8 cellular contexts compared by ENCODE assay signal in genomic region chr10:133309720-133310398, GRCh38. TPM values are rescaled to one million over a fixed set of nuclear protein-coding genes. Genes with fewer than 3 reads are reported as not detected.
DNase-seq lines count a peak whose midpoint lies in the region; ATAC-seq and TF ChIP-seq lines count a peak whose summit lies in the region.

No MANE protein-coding gene starts in this region.

- intact Hi-C loops in left lung (cut with DNase I): no loop called here

- ATAC-seq in WTC11 (no peak), left lung (no peak)

- no peaks in the 10 kb centered on the region for H3K27me3 Mint-ChIP-seq in activated naive CD4-positive, alpha-beta T cell treated with anti-CD3 and anti-CD28 coated beads, Interleukin-2, amount 10 ng/mL, durations not matched to agents 7 days and 5 days
- peaks cover 3% of the 10 kb centered on the region; the same call in 1 of the 2 replicates for H3K27me3 Mint-ChIP-seq in WTC11 (ENCODE audit: low read depth)
- H3K27me3 Mint-ChIP-seq in type B pancreatic cell: peaks cover 5% of the 10 kb centered on the region

- H3K4me3 ChIP-seq in left lung: peak overlapping the region; percentile 89 to 98

- CTCF ChIA-PET in activated naive CD4-positive, alpha-beta T cell treated with anti-CD3 and anti-CD28 coated beads, Interleukin-2, amount 10 ng/mL, durations not matched to agents 7 days and 5 days (lab: Charles Lee): no interaction called here
- CTCF ChIA-PET in WTC11 (lab: Charles Lee): no interaction called here

- H3K27ac ChIP-seq in left lung: peak overlapping the region in 1 of 2 donors; percentile 97

- H3K9me3 Mint-ChIP-seq in activated naive CD4-positive, alpha-beta T cell treated with anti-CD3 and anti-CD28 coated beads, Interleukin-2, amount 10 ng/mL, durations not matched to agents 7 days and 5 days: no peaks in the 10 kb centered on the region
- H3K9me3 Mint-ChIP-seq in WTC11 (no peaks in the 10 kb centered on the region), type B pancreatic cell (no peaks in the 10 kb centered on the region)

- H3K27ac Mint-ChIP-seq in activated naive CD4-positive, alpha-beta T cell treated with anti-CD3 and anti-CD28 coated beads, Interleukin-2, amount 10 ng/mL, durations not matched to agents 7 days and 5 days: peak overlapping the region; percentile 81
- no peak overlapping the region for H3K27ac Mint-ChIP-seq in WTC11
- H3K27ac Mint-ChIP-seq in type B pancreatic cell: peak overlapping the region; percentile 69

- H3K36me3 Mint-ChIP-seq in activated naive CD4-positive, alpha-beta T cell treated with anti-CD3 and anti-CD28 coated beads, Interleukin-2, amount 10 ng/mL, durations not matched to agents 7 days and 5 days: peaks cover 21% of the 10 kb centered on the region
- H3K36me3 Mint-ChIP-seq in WTC11 (peaks cover 18% of the 10 kb centered on the region), type B pancreatic cell (peaks cover 7% of the 10 kb centered on the region)

- peak overlapping the region; percentile 71 for H3K4me3 Mint-ChIP-seq in activated naive CD4-positive, alpha-beta T cell treated with anti-CD3 and anti-CD28 coated beads, Interleukin-2, amount 10 ng/mL, durations not matched to agents 7 days and 5 days
- peak overlapping the region; percentile 60 for H3K4me3 Mint-ChIP-seq in WTC11
- peak overlapping the region; percentile 79 for H3K4me3 Mint-ChIP-seq in type B pancreatic cell

- peaks cover 31% of the 10 kb centered on the region for H3K4me1 Mint-ChIP-seq in activated naive CD4-positive, alpha-beta T cell treated with anti-CD3 and anti-CD28 coated beads, Interleukin-2, amount 10 ng/mL, durations not matched to agents 7 days and 5 days
- H3K4me1 Mint-ChIP-seq in WTC11: peaks cover 15% of the 10 kb centered on the region
- peaks cover 18% of the 10 kb centered on the region for H3K4me1 Mint-ChIP-seq in type B pancreatic cell (ENCODE audit: unreplicated experiment)

- H3K27me3 ChIP-seq in left lung: no peaks in the 10 kb centered on the region

- POLR2A ChIA-PET in WTC11 (lab: Charles Lee): no interaction called here

- no peak for TF ChIP-seq CTCF in WTC11 (IDR thresholded peaks at IDR 0.05)
- TF ChIP-seq CTCF in left lung (IDR thresholded peaks at IDR 0.05): no peak
- no peak for TF ChIP-seq CTCF in type B pancreatic cell (conservative IDR thresholded peaks at IDR 0.05)

- no peaks in the 10 kb centered on the region for H3K9me3 ChIP-seq in left lung

- no peak for DNase-seq in activated naive CD4-positive, alpha-beta T cell treated with anti-CD3 and anti-CD28 coated beads, Interleukin-2, amount 10 ng/mL, durations not matched to agents 7 days and 5 days
- DNase-seq in activated naive CD4-positive, alpha-beta T cell treated with Interleukin-2 at 50 U/mL for 16 hours: no peak
- DNase-seq in WTC11 (ENCODE audit: low spot score) (no peak), left lung (peak; percentile 62 to 82), type B pancreatic cell (ENCODE audit: extremely low spot score, unreplicated experiment) (no peak), NOMO-1 treated with dmso at 0.1 percent for 144 hours (lab: John Stamatoyannopoulos, UW; ENCODE audit: unreplicated experiment) (no peak), epidermal melanocyte (ENCODE audit: insufficient read length, low spot score) (no peak), putamen (ENCODE audit: low spot score) (no peak)

- peaks cover 18 to 42% of the 10 kb centered on the region in 2 donors for H3K4me1 ChIP-seq in left lung

- H3K36me3 ChIP-seq in left lung: peaks cover 0 to 32% of the 10 kb centered on the region in 2 donors

TF ChIP-seq in WTC11, 78 proteins besides CTCF, POLR2A, EP300 and RAD21:
- no peak for TF ChIP-seq NR1H2 (CRISPR knock-in tag; IDR thresholded peaks at IDR 0.05)
- TF ChIP-seq ZNF416 (CRISPR knock-in tag; IDR thresholded peaks at IDR 0.05): no peak
- TF ChIP-seq, protein P1, sequence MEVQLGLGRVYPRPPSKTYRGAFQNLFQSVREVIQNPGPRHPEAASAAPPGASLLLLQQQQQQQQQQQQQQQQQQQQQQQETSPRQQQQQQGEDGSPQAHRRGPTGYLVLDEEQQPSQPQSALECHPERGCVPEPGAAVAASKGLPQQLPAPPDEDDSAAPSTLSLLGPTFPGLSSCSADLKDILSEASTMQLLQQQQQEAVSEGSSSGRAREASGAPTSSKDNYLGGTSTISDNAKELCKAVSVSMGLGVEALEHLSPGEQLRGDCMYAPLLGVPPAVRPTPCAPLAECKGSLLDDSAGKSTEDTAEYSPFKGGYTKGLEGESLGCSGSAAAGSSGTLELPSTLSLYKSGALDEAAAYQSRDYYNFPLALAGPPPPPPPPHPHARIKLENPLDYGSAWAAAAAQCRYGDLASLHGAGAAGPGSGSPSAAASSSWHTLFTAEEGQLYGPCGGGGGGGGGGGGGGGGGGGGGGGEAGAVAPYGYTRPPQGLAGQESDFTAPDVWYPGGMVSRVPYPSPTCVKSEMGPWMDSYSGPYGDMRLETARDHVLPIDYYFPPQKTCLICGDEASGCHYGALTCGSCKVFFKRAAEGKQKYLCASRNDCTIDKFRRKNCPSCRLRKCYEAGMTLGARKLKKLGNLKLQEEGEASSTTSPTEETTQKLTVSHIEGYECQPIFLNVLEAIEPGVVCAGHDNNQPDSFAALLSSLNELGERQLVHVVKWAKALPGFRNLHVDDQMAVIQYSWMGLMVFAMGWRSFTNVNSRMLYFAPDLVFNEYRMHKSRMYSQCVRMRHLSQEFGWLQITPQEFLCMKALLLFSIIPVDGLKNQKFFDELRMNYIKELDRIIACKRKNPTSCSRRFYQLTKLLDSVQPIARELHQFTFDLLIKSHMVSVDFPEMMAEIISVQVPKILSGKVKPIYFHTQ (CRISPR knock-in tag; IDR thresholded peaks at IDR 0.05): no peak
- TF ChIP-seq ZBTB21 (CRISPR knock-in tag; IDR thresholded peaks at IDR 0.05; ENCODE audit: borderline replicate concordance): no peak
- no peak for TF ChIP-seq AFF4 (CRISPR knock-in tag; IDR thresholded peaks at IDR 0.05; ENCODE audit: borderline replicate concordance)
- TF ChIP-seq USF1 (CRISPR knock-in tag; IDR thresholded peaks at IDR 0.05): no peak
- no peak for TF ChIP-seq GABPB1 (CRISPR knock-in tag; IDR thresholded peaks at IDR 0.05)
- TF ChIP-seq CREM (CRISPR knock-in tag; IDR thresholded peaks at IDR 0.05): no peak
- TF ChIP-seq MYBL2 (CRISPR knock-in tag; IDR thresholded peaks at IDR 0.05): no peak
- no peak for TF ChIP-seq CREB1 (CRISPR knock-in tag; IDR thresholded peaks at IDR 0.05)
- no peak for TF ChIP-seq ZNF219 (CRISPR knock-in tag; IDR thresholded peaks at IDR 0.05; ENCODE audit: borderline replicate concordance)
- no peak for TF ChIP-seq FOXJ3 (CRISPR knock-in tag; IDR thresholded peaks at IDR 0.05; ENCODE audit: borderline replicate concordance)

RNA-seq across cellular contexts. Expression of gene ZNF511, which starts 1.1 kb away (rescaled TPM):
- 69.6 to 86.4 TPM (median 73.2 TPM) in 3 replicates for total RNA-seq in WTC11 (2021)
- 10 to 100 TPM; 34.3 to 48.5 TPM for total RNA-seq in left lung
- 39.7 and 51.9 TPM in 2 replicates for total RNA-seq in type B pancreatic cell (ENCODE audit: low replicate concordance)

RNA-seq across cellular contexts. Expression of gene TUBGCP2, which starts 1.2 kb away (rescaled TPM):
- total RNA-seq in WTC11 (2021) (53.2 to 62.5 TPM (median 53.8 TPM) in 3 replicates), left lung (10 to 100 TPM; 47.2 to 62.3 TPM), type B pancreatic cell (ENCODE audit: low replicate concordance) (57.9 and 58.6 TPM in 2 replicates)

RNA-seq across cellular contexts. Expression of gene CALY, which starts 26.8 kb away (rescaled TPM):
- total RNA-seq in WTC11 (2021): 0.63 to 1.8 TPM (median 1.4 TPM) in 3 replicates
- not detected for total RNA-seq in left lung
- 3.6 and 8.5 TPM in 2 replicates for total RNA-seq in type B pancreatic cell (ENCODE audit: low replicate concordance)

RNA-seq across cellular contexts. Expression of gene ADAM8, which starts 33.2 kb away (rescaled TPM):
- total RNA-seq in WTC11 (2021): 7.2 to 9.5 TPM (median 7.2 TPM) in 3 replicates
- total RNA-seq in left lung: 10 to 100 TPM; 16.2 to 45.3 TPM
- 6.2 and 7.1 TPM in 2 replicates for total RNA-seq in type B pancreatic cell (ENCODE audit: low replicate concordance)

RNA-seq across cellular contexts. Expression of gene PRAP1, which starts 37.3 kb away (rescaled TPM):
- total RNA-seq in WTC11 (2021) (0.31 to 0.48 TPM in 2 of 3 replicates, not detected in the other), left lung (not detected), type B pancreatic cell (ENCODE audit: low replicate concordance) (1.3 and 2.8 TPM in 2 replicates)

Comparison
In these comparisons a context has a peak if more than half of its experiments do, and no peak if none do; other contexts are left out.
1. DNase-seq: peak in left lung (2 of 2); none in activated naive CD4-positive, alpha-beta T cell treated with anti-CD3 and anti-CD28 coated beads, Interleukin-2, amount 10 ng/mL, durations not matched to agents 7 days and 5 days (single experiment), activated naive CD4-positive, alpha-beta T cell treated with Interleukin-2 at 50 U/mL for 16 hours (single experiment), WTC11 (single experiment), type B pancreatic cell (single experiment), NOMO-1 treated with dmso at 0.1 percent for 144 hours (single experiment), epidermal melanocyte (single experiment) and putamen (single experiment).
2. Peak in every context shown above with its lines, with median percentiles within 50 percentile points of each other: H3K4me3 Mint-ChIP-seq.